Comparison of ENCODE assay signal across 24 cellular contexts in the genomic region with DNA sequence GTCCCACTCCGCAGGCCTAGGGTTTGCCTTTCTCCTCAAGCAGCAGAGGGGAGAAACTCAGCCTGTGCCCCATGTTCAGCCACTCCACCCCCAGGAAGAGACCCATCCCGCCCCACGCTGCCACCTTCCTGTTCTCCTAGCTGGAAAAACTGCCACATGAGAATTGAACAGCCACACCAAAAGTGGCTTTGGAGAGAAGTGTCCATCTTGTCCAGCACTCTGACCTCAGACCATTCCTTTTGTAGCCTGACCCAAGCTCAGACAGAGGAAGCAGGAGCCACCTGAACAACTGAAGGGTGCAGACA. TPM values are rescaled to one million over a fixed set of nuclear protein-coding genes. Genes with fewer than 3 reads are reported as not detected.
"Had no signal": no experiment of that assay in that cellular context is flagged by ENCODE, and none has a peak within 500 bp of the region (broad histone marks: within the 10 kb centered on the region; RNA-seq: fewer than 3 reads in every experiment).

No MANE protein-coding gene starts in this region.

- H3K9me3 ChIP-seq: colonic mucosa, esophagus squamous epithelium, gastroesophageal sphincter, left ventricle myocardium inferior, lower lobe of right lung, right atrium auricular region, sigmoid colon, tibial artery had no signal

- H3K36me3 Mint-ChIP-seq: natural killer cell treated with Interleukin-12 subunit alpha and Interleukin-12 subunit beta and Interleukin-15 and Interleukin-18, amount 100 ng/mL, for 72 hours had no signal

- DNase-seq: caudate nucleus; colonic mucosa; effector CD8-positive, alpha-beta T cell; esophagus squamous epithelium; foreskin fibroblast; glutamatergic neuron; kidney; left cardiac atrium; left ventricle myocardium inferior; lower lobe of right lung; mesenchymal stem cell; midbrain; occipital lobe; stimulated activated CD4-positive, alpha-beta T cell treated with anti-CD3 and anti-CD28 coated beads, Interleukin-2, amount 100 ng/mL, for 24 hours; stimulated activated CD4-positive, alpha-beta T cell treated with anti-CD3 and anti-CD28 coated beads, Interleukin-4, amount 100 ng/mL, for 4 hours; stimulated activated naive CD4-positive, alpha-beta T cell; tibial artery had no signal

- H3K27ac Mint-ChIP-seq: natural killer cell treated with Interleukin-12 subunit alpha and Interleukin-12 subunit beta and Interleukin-15 and Interleukin-18, amount 100 ng/mL, for 72 hours had no signal

- ATAC-seq: gastroesophageal sphincter; left cardiac atrium; lower lobe of right lung; natural killer cell treated with Interleukin-12 subunit alpha and Interleukin-12 subunit beta and Interleukin-15 and Interleukin-18, amount 100 ng/mL, for 72 hours had no signal

- H3K27me3 ChIP-seq: colonic mucosa, right atrium auricular region had no signal

- H3K36me3 ChIP-seq: colonic mucosa, esophagus squamous epithelium, gastroesophageal sphincter, left ventricle myocardium inferior, lower lobe of right lung, right atrium auricular region, sigmoid colon, tibial artery had no signal

- H3K27ac ChIP-seq: colonic mucosa, epithelial cell of prostate, esophagus squamous epithelium, gastroesophageal sphincter, left ventricle myocardium inferior, lower lobe of right lung, right atrium auricular region, sigmoid colon, skin epidermis, tibial artery had no signal

- H3K4me1 ChIP-seq: colonic mucosa, left ventricle myocardium inferior, lower lobe of right lung, right atrium auricular region, tibial artery had no signal

- H3K4me3 ChIP-seq: colonic mucosa, esophagus squamous epithelium, gastroesophageal sphincter, left ventricle myocardium inferior, lower lobe of right lung, right atrium auricular region, sigmoid colon, skin epidermis, tibial artery had no signal

- H3K4me3 Mint-ChIP-seq: natural killer cell treated with Interleukin-12 subunit alpha and Interleukin-12 subunit beta and Interleukin-15 and Interleukin-18, amount 100 ng/mL, for 72 hours had no signal

- H3K9me3 Mint-ChIP-seq: natural killer cell treated with Interleukin-12 subunit alpha and Interleukin-12 subunit beta and Interleukin-15 and Interleukin-18, amount 100 ng/mL, for 72 hours had no signal

RNA-seq across cellular contexts. Expression of a gene that starts 8.3 kb away (rescaled TPM):
- total RNA-seq: dermis microvascular lymphatic vessel endothelial cell; left ventricle myocardium inferior; natural killer cell treated with Interleukin-12 subunit alpha and Interleukin-12 subunit beta and Interleukin-15 and Interleukin-18, amount 100 ng/mL, for 72 hours; right atrium auricular region; sigmoid colon had no signal
